8 cellular contexts compared by ENCODE assay signal in genomic region chr3:196322-197153, GRCh38. TPM values are rescaled to one million over a fixed set of nuclear protein-coding genes. Genes with fewer than 3 reads are reported as not detected.
DNase-seq lines count a peak whose midpoint lies in the region; ATAC-seq and TF ChIP-seq lines count a peak whose summit lies in the region.

CHL1 (plus strand) TSS chr3:196763; CDS start chr3:319777, 123,014 bp downstream.

- ATAC-seq in HG02840 (IDR thresholded peaks at IDR 0.05; ENCODE audit: low FRiP score, unreplicated experiment) (peak; percentile 15), mucosa of descending colon (peak; percentile 21), HG03039 (IDR thresholded peaks at IDR 0.05; ENCODE audit: unreplicated experiment) (no peak)
- ATAC-seq in CD4-positive, alpha-beta T cell (ENCODE audit: poor library complexity): no peak

- peaks cover 5% of the 10 kb centered on the region for H3K4me1 Mint-ChIP-seq in CD4-positive, alpha-beta T cell (ENCODE audit: low read depth)

- TF ChIP-seq CTCF in mucosa of descending colon (IDR thresholded peaks at IDR 0.05): no peak
- no peak for TF ChIP-seq CTCF in CD4-positive, alpha-beta T cell (IDR thresholded peaks at IDR 0.05)

- no peaks in the 10 kb centered on the region for H3K9me3 ChIP-seq in mucosa of descending colon
- no peaks in the 10 kb centered on the region for H3K9me3 ChIP-seq in CD4-positive, alpha-beta T cell (ENCODE audit: control insufficient read depth, low read length)

- peak within 1 kb of the TSS; percentile 86 for H3K27ac ChIP-seq in caudate nucleus (ENCODE audit: low read depth, low read length)
- no peak within 1 kb of the TSS for H3K27ac ChIP-seq in CD4-positive, alpha-beta T cell (ENCODE audit: low read depth, low read length)

- no peak within 1 kb of the TSS for H3K27ac Mint-ChIP-seq in CD4-positive, alpha-beta T cell

- CTCF ChIA-PET in CD4-positive, alpha-beta T cell (lab: Charles Lee): no interaction called here

- POLR2A ChIA-PET in CD4-positive, alpha-beta T cell (lab: Charles Lee): no interaction called here

- H3K36me3 ChIP-seq in mucosa of descending colon (ENCODE audit: low read depth): no peaks in the 10 kb centered on the region

- intact Hi-C loops in mucosa of descending colon (cut with DNase I, micrococcal nuclease): no loop called here
- intact Hi-C loops in CD4-positive, alpha-beta T cell (cut with DNase I, micrococcal nuclease): no loop called here

- DNase-seq in AG08396 (ENCODE audit: low spot score) (peak; percentile 20), caudate nucleus (lab: John Stamatoyannopoulos, UW) (peak in 45 of 61 donors; percentile 4 to 75 (median 36)), mucosa of descending colon (no peak), hippocampal formation (lab: John Stamatoyannopoulos, UW) (no peak), HUDEP-2 (lab: John Stamatoyannopoulos, UW; ENCODE audit: unreplicated experiment in 76 of 76) (no peak)
- DNase-seq in CD4-positive, alpha-beta T cell: no peak

- no peak within 1 kb of the TSS for H3K4me3 Mint-ChIP-seq in CD4-positive, alpha-beta T cell

- H3K27me3 ChIP-seq in CD4-positive, alpha-beta T cell (ENCODE audit: control insufficient read depth, insufficient read depth, low read length): peaks cover 39% of the 10 kb centered on the region

- no peaks in the 10 kb centered on the region for H3K9me3 Mint-ChIP-seq in CD4-positive, alpha-beta T cell

- no peak within 1 kb of the TSS for H3K4me3 ChIP-seq in mucosa of descending colon

- no peaks in the 10 kb centered on the region for H3K36me3 Mint-ChIP-seq in CD4-positive, alpha-beta T cell (ENCODE audit: low read depth)

- H3K4me1 ChIP-seq in mucosa of descending colon (ENCODE audit: low read depth): peaks cover 2% of the 10 kb centered on the region

- peaks cover 53% of the 10 kb centered on the region for H3K27me3 Mint-ChIP-seq in CD4-positive, alpha-beta T cell

RNA-seq across cellular contexts. Expression of gene CHL1, which starts in this region (rescaled TPM):
- total RNA-seq in mucosa of descending colon: 10 to 100 TPM in 1 of 3 donors, 1 to 10 TPM in 2; 9.1 to 48.8 (median 9.3) TPM
- total RNA-seq in CD4-positive, alpha-beta T cell: not detected

Comparison
In these comparisons a context has a peak if more than half of its experiments do, and no peak if none do; other contexts are left out.
1. RNA of gene CHL1 (total RNA-seq): 9.1 to 48.8 TPM in mucosa of descending colon; not detected in CD4-positive, alpha-beta T cell; every median in the first group is over 10 times any median in the second.
2. DNase-seq: peak in AG08396 (single experiment) and caudate nucleus (45 of 61); none in mucosa of descending colon (0 of 3), hippocampal formation (0 of 2), CD4-positive, alpha-beta T cell (0 of 10) and HUDEP-2 (0 of 76).
3. ATAC-seq: peak in HG02840 (single experiment) and mucosa of descending colon (single experiment); none in HG03039 (single experiment) and CD4-positive, alpha-beta T cell (single experiment).